In genomic region chr13:107834268-107834667, GRCh38 we compare ENCODE assay signal across 16 cellular contexts.
"Had no signal": no experiment of that assay in that cellular context is flagged by ENCODE, and none has a peak within 500 bp of the region (broad histone marks: within the 10 kb centered on the region; RNA-seq: fewer than 3 reads in every experiment).

No MANE protein-coding gene starts in this region.

- H3K9me3 ChIP-seq: tibial artery, uterus had no signal

- ATAC-seq: activated CD4-positive, alpha-beta T cell treated with anti-CD3 and anti-CD28 coated beads for 36 hours; activated CD8-positive, alpha-beta T cell treated with anti-CD3 and anti-CD28 coated beads for 36 hours; effector memory CD8-positive, alpha-beta T cell; left colon; naive thymus-derived CD8-positive, alpha-beta T cell; right cardiac atrium; stimulated activated memory B cell treated with anti-CD40 and anti-IgM and Interleukin-4, amounts not matched to agents 10 μg/mL and 1 μg/mL and 100 μg/mL, for 72 hours had no signal

- H3K4me3 ChIP-seq: lung, smooth muscle cell, tibial artery, uterus had no signal

- H3K27me3 ChIP-seq: tibial artery had no signal

- DNase-seq: activated CD4-positive, alpha-beta T cell treated with anti-CD3 and anti-CD28 coated beads for 36 hours; activated CD8-positive, alpha-beta memory T cell treated with anti-CD3 and anti-CD28 coated beads, Interleukin-2, amount 50 U/mL, for 4 hours; activated CD8-positive, alpha-beta T cell treated with anti-CD3 and anti-CD28 coated beads for 36 hours; activated naive CD8-positive, alpha-beta T cell treated with anti-CD3 and anti-CD28 coated beads, Interleukin-2, amount 10 ng/mL, durations not matched to agents 7 days and 5 days; effector memory CD8-positive, alpha-beta T cell; hypothalamus; left colon; naive thymus-derived CD8-positive, alpha-beta T cell; posterior cingulate gyrus; right cardiac atrium; tibial artery; uterus; WERI-Rb-1 had no signal

- H3K27ac ChIP-seq: tibial artery, uterus, WERI-Rb-1 had no signal

- H3K36me3 ChIP-seq: tibial artery, uterus, WERI-Rb-1 had no signal

- H3K4me1 ChIP-seq: tibial artery, uterus had no signal
